Comparison of ENCODE assay signal across 10 cellular contexts in the genomic region with DNA sequence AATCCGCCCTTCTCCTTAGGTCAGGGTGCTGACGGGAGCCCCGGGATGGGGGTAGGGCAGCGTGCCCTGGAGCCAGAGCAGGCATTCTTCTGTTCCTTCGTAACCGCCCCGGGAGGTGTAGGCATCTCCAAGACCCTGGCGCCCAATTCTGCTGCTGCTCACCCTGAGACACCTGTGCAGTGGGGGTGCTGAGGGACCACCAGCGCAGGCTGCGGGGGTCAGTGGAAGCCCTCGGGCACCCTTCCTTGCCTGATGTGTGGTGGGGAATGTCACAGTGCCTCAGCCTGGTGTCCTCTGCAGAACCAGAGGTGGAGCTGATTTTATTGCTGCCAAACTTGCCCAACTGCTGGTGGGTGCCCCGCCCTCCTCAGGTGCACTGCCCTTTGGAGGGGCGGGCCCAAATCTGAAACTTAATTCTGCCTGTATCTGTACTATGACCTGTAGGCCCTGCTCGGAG. TPM values are rescaled to one million over a fixed set of nuclear protein-coding genes. Genes with fewer than 3 reads are reported as not detected.
DNase-seq lines count a peak whose midpoint lies in the region; ATAC-seq and TF ChIP-seq lines count a peak whose summit lies in the region.
"Had no signal": no experiment of that assay in that cellular context is flagged by ENCODE, and none has a peak within 500 bp of the region (broad histone marks: within the 10 kb centered on the region; RNA-seq: fewer than 3 reads in every experiment).

No MANE protein-coding gene starts in this region.

- H3K36me3 ChIP-seq in mammary epithelial cell (ENCODE audit: insufficient read depth, low read length) (no peaks in the 10 kb centered on the region), tibial nerve (no peaks in the 10 kb centered on the region)

- no peak for TF ChIP-seq CTCF in MCF 10A (IDR thresholded peaks at IDR 0.05; ENCODE audit: unreplicated experiment)
- TF ChIP-seq CTCF in mammary epithelial cell (conservative IDR thresholded peaks at IDR 0.05 in 1 of 2, IDR thresholded peaks at IDR 0.05 in 1 of 2; ENCODE audit: extremely low read depth in 1 of 2, insufficient read depth in 1 of 2, low read depth in 1 of 2, low read length in 2 of 2) = no peak
- TF ChIP-seq CTCF in activated B cell treated with CpG ODN at 0.5 μM for 24 hours (IDR thresholded peaks at IDR 0.05) = no peak
- no peak for TF ChIP-seq CTCF in tibial nerve (IDR thresholded peaks at IDR 0.05)

- H3K4me1 ChIP-seq in mammary epithelial cell (ENCODE audit: insufficient read depth, low read length) = peaks cover 42% of the 10 kb centered on the region
- peaks cover 0 to 98% (median 93%) of the 10 kb centered on the region in 4 donors for H3K4me1 ChIP-seq in tibial nerve

- H3K9me3 Mint-ChIP-seq in MCF 10A (ENCODE audit: unreplicated experiment) (no peaks in the 10 kb centered on the region), activated B cell treated with CpG ODN at 0.5 μM for 24 hours (no peaks in the 10 kb centered on the region)

- in situ Hi-C loops in mammary epithelial cell (cut with MboI; ENCODE audit: low sequenced_read_pairs in 2 of 2) = no loop called here

- H3K4me3 Mint-ChIP-seq in MCF 10A (ENCODE audit: unreplicated experiment) (no peak overlapping the region), activated B cell treated with CpG ODN at 0.5 μM for 24 hours (peak overlapping the region; percentile 89)

- H3K9me3 ChIP-seq in mammary epithelial cell (replicated peaks; ENCODE audit: insufficient read depth, low read length) = no peaks in the 10 kb centered on the region
- no peaks in the 10 kb centered on the region for H3K9me3 ChIP-seq in tibial nerve
- H3K9me3 ChIP-seq: SJCRH30 had no signal

- H3K27ac Mint-ChIP-seq in MCF 10A (ENCODE audit: low read depth, unreplicated experiment) = no peak overlapping the region
- peak overlapping the region; percentile 99 for H3K27ac Mint-ChIP-seq in activated B cell treated with CpG ODN at 0.5 μM for 24 hours

- no peak for TF ChIP-seq EP300 in tibial nerve (IDR thresholded peaks at IDR 0.05)

- no peak overlapping the region for H3K4me2 ChIP-seq in mammary epithelial cell (ENCODE audit: insufficient read depth, low read depth, low read length)

- 76% methylated on average over 10 of the region's 14 CpGs for WGBS in mammary epithelial cell (ENCODE audit: low coverage, missing lambda C conversion rate)
- WGBS in tibial nerve, 2 donors = 40 to 52% methylated on average over 8 to 14 of the region's 14 CpGs

- H2AFZ ChIP-seq in mammary epithelial cell (ENCODE audit: low read depth, low read length) = no peak overlapping the region

- peaks cover 44% of the 10 kb centered on the region for H3K4me1 Mint-ChIP-seq in MCF 10A (ENCODE audit: insufficient read depth, unreplicated experiment)
- peaks cover 97% of the 10 kb centered on the region for H3K4me1 Mint-ChIP-seq in activated B cell treated with CpG ODN at 0.5 μM for 24 hours

- H3K36me3 Mint-ChIP-seq in MCF 10A (ENCODE audit: insufficient read depth, unreplicated experiment) (no peaks in the 10 kb centered on the region), activated B cell treated with CpG ODN at 0.5 μM for 24 hours (ENCODE audit: low read depth) (peaks cover 69% of the 10 kb centered on the region)

- POLR2A ChIA-PET in MCF 10A (lab: Yijun Ruan, JAX) = interaction anchor here (0.6 to 0.9 kb wide), 2 partner anchors 10 to 117 kb away, joined by 3 to 4 read pairs; a partner anchor contains a TSS
- POLR2A ChIA-PET in activated B cell treated with CpG ODN at 0.5 μM for 24 hours (lab: Charles Lee) = interaction anchor here (1.0 to 32.5 kb wide), 10 partner anchors 4 to 851 kb away, joined by 3 to 2569 read pairs (median 8); a partner anchor contains a TSS

- H3K27me3 ChIP-seq in mammary epithelial cell (ENCODE audit: insufficient read depth, low read length) = no peaks in the 10 kb centered on the region
- H3K27me3 ChIP-seq in tibial nerve = no peaks in the 10 kb centered on the region
- H3K27me3 ChIP-seq: SJCRH30 had no signal

- peaks cover 96% of the 10 kb centered on the region for H3K79me2 ChIP-seq in mammary epithelial cell (ENCODE audit: insufficient read depth, low read length)

- no peaks in the 10 kb centered on the region for H3K27me3 Mint-ChIP-seq in MCF 10A (ENCODE audit: insufficient read depth, unreplicated experiment)
- no peaks in the 10 kb centered on the region for H3K27me3 Mint-ChIP-seq in activated B cell treated with CpG ODN at 0.5 μM for 24 hours

- no peak overlapping the region for H3K9ac ChIP-seq in mammary epithelial cell (ENCODE audit: insufficient read depth, low read length)

- no peak overlapping the region for H3K27ac ChIP-seq in mammary epithelial cell (ENCODE audit: insufficient read depth, low read depth, low read length)
- H3K27ac ChIP-seq in tibial nerve = peak overlapping the region in 3 of 4 donors; percentile 82 to 88 (median 88)

- CTCF ChIA-PET in MCF 10A (lab: Yijun Ruan, JAX) = interaction anchor here (0.6 to 6.4 kb wide), 6 partner anchors 10 to 326 kb away, joined by 3 to 57 read pairs (median 3); no protein-coding TSS in a partner anchor
- CTCF ChIA-PET in mammary epithelial cell (lab: Charles Lee; ENCODE audit: low non-redundant PET) = no interaction called here
- CTCF ChIA-PET in activated B cell treated with CpG ODN at 0.5 μM for 24 hours (lab: Charles Lee) = interaction anchor here (1.2 to 26.2 kb wide), 3 partner anchors 9 to 159 kb away, joined by 3 to 1146 read pairs (median 134); a partner anchor contains a TSS

- H3K4me3 ChIP-seq in mammary epithelial cell (replicated peaks in 1 of 3; ENCODE audit: insufficient read depth in 1 of 3, low read depth in 2 of 3, low read length in 3 of 3) = no peak overlapping the region
- H3K4me3 ChIP-seq in tibial nerve = peak overlapping the region in 2 of 4 donors; percentile 13 to 30
- H3K4me3 ChIP-seq: SJCRH30 had no signal

- BruUV-seq in MCF 10A (replicated peaks; lab: Mats Ljungman, UMichigan) (no TSS peak), mammary epithelial cell (replicated peaks; lab: Mats Ljungman, UMichigan) (no TSS peak)

- ATAC-seq in activated B cell treated with CpG ODN at 0.5 μM for 24 hours (ENCODE audit: low read depth) (peak; percentile 12), GM18870 (IDR thresholded peaks at IDR 0.05; ENCODE audit: unreplicated experiment) (no peak), HG03139 (IDR thresholded peaks at IDR 0.05; ENCODE audit: unreplicated experiment) (no peak)

- dilution Hi-C loops in mammary epithelial cell (cut with HindIII; ENCODE audit: low sequenced_read_pairs) = no loop called here

- peak; percentile 46 for DNase-seq in MCF 10A (ENCODE audit: unreplicated experiment)
- DNase-seq in mammary epithelial cell = no peak
- DNase-seq in activated B cell treated with CpG ODN at 0.5 μM for 24 hours = no peak
- DNase-seq in kidney tubule cell (ENCODE audit: low spot score) = peak; percentile 13
- no peak for DNase-seq in tibial nerve (ENCODE audit: low spot score in 2 of 2)
- DNase-seq in Ammon's horn (ENCODE audit: low spot score) = no peak
- DNase-seq: SJCRH30 had no signal

- intact Hi-C loops in MCF 10A (cut with micrococcal nuclease) (loop anchor here (10.0 kb wide), 1 partner anchor 416 kb away; a partner anchor contains a TSS), mammary epithelial cell (cut with micrococcal nuclease) (no loop called here), activated B cell treated with CpG ODN at 0.5 μM for 24 hours (cut with micrococcal nuclease) (loop anchor here (2.0 to 5.0 kb wide), 4 partner anchors 247 to 663 kb away; a partner anchor contains a TSS)

- no peak for TF ChIP-seq POLR2A in tibial nerve (IDR thresholded peaks at IDR 0.05)

- peaks cover 3% of the 10 kb centered on the region for H4K20me1 ChIP-seq in mammary epithelial cell (ENCODE audit: insufficient read depth, low read length)

RNA-seq across cellular contexts. Expression of a gene that starts 7.3 kb away (rescaled TPM):
- 50.4 and 65.3 TPM in 2 replicates for total RNA-seq in MCF 10A (2022)
- 10 to 100 TPM; 23.2 to 64.6 TPM for total RNA-seq in mammary epithelial cell
- 36.6 TPM for polyA plus RNA-seq in mammary epithelial cell
- polyA minus RNA-seq in mammary epithelial cell = 88.5 TPM
- total RNA-seq in activated B cell treated with CpG ODN at 0.5 μM for 24 hours = 540 and 557 TPM in 2 replicates
- total RNA-seq in tibial nerve = 10 to 100 TPM; 14.9 to 56.4 (median 24.5) TPM

RNA-seq across cellular contexts. Expression of a gene that starts 23.4 kb away (rescaled TPM):
- total RNA-seq in MCF 10A (2022) = 0.23 TPM in 1 of 2 replicates, not detected in the other
- under 1 TPM in 1 of 2 donors, not detected in 1; 0.14 TPM for total RNA-seq in mammary epithelial cell
- not detected for polyA plus RNA-seq in mammary epithelial cell
- polyA minus RNA-seq in mammary epithelial cell = not detected
- 1.0 and 2.2 TPM in 2 replicates for total RNA-seq in activated B cell treated with CpG ODN at 0.5 μM for 24 hours
- total RNA-seq in tibial nerve = under 1 TPM in 1 of 4 donors, not detected in 3; 0.42 TPM
- total RNA-seq: renal cortical epithelial cell, SJCRH30 had no signal

RNA-seq across cellular contexts. Expression of a gene that starts 37.2 kb away (rescaled TPM):
- total RNA-seq in MCF 10A (2022) = not detected in 2 replicates
- not detected for total RNA-seq in mammary epithelial cell
- not detected for polyA plus RNA-seq in mammary epithelial cell
- not detected for polyA minus RNA-seq in mammary epithelial cell
- 0.20 and 0.22 TPM in 2 replicates for total RNA-seq in activated B cell treated with CpG ODN at 0.5 μM for 24 hours
- total RNA-seq in tibial nerve = not detected
- total RNA-seq: renal cortical epithelial cell, SJCRH30 had no signal

RNA-seq across cellular contexts. Expression of a gene that starts 40.6 kb away (rescaled TPM):
- total RNA-seq in MCF 10A (2022) (not detected in 2 replicates), mammary epithelial cell (not detected), activated B cell treated with CpG ODN at 0.5 μM for 24 hours (0.16 TPM in 1 of 2 replicates, not detected in the other), tibial nerve (not detected)
- not detected for polyA plus RNA-seq in mammary epithelial cell
- not detected for polyA minus RNA-seq in mammary epithelial cell
- total RNA-seq: renal cortical epithelial cell, SJCRH30 had no signal

RNA-seq across cellular contexts. Expression of a gene that starts 53.8 kb away (rescaled TPM):
- total RNA-seq in MCF 10A (2022) (27.6 and 31.3 TPM in 2 replicates), mammary epithelial cell (10 to 100 TPM; 20.0 to 26.3 TPM), activated B cell treated with CpG ODN at 0.5 μM for 24 hours (43.6 and 52.1 TPM in 2 replicates), tibial nerve (10 to 100 TPM; 42.6 to 86.7 (median 48.9) TPM)
- 17.8 TPM for polyA plus RNA-seq in mammary epithelial cell
- 22.1 TPM for polyA minus RNA-seq in mammary epithelial cell

Comparison
In these comparisons a context has a peak if more than half of its experiments do, and no peak if none do; other contexts are left out.
1. DNase-seq: peak in MCF 10A (single experiment) and kidney tubule cell (single experiment); none in mammary epithelial cell (single experiment), activated B cell treated with CpG ODN at 0.5 μM for 24 hours (single experiment), tibial nerve (0 of 2) and Ammon's horn (single experiment).